1 cellular context compared by ENCODE assay signal in the genomic region with DNA sequence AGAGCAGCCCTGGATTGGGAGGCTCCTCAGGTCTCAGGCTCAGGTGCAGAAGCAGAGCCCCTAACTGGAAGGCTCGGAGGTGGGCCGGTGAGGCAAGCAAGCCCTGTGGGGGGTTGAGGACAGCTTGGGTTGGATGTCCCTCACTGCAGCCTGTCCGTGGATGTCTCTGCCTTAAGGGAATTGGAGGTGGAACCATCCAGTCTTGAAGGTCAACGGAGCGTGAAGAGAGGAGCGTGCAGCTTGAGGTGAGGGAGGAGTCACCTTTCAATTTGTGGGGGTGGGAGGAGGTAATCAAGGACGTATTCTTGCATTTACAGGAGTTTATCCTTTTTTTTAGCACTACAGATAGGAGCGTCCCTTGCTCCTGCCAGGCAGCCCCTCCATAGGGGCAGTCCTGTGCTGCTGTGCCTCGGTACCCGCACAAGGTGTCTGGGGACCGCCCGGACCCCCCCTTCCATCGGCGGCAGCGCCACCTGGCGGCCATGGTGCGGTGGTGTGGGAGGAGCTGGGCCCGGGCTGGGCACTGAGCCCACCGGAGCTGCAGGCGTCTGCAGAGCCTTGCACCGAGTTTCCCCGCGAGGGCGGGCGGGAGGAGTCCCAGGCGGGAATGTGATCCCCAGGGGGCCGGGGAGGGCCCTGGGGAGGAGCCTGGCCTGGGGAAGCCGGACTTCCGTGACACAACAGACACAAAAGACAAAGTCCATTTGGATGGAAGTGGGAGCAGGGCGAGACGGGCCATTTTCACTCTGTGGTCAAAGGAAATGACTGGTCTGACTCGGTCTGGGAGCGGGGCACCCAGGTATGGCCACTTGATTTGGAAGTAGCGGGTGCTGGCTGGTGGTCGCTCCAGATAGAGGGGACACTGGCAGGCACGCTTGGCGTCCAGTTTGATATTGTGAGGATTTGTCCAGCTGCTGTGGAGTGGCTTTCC.
TF ChIP-seq lines count a peak whose summit lies in the region.

No MANE protein-coding gene starts in this region.

TF ChIP-seq in K562, 482 proteins besides CTCF, POLR2A, EP300 and RAD21 (continues in another document):
- TF ChIP-seq POLR2G (IDR thresholded peaks at IDR 0.05; ENCODE audit: low read depth, low read length) (0 out of 2 replicates have a peak, but pooled peaks have one; percentile 14), EZH2 (IDR thresholded peaks at IDR 0.05; ENCODE audit: borderline replicate concordance, low read depth, low read length) (no peak), KDM5B (IDR thresholded peaks at IDR 0.05; ENCODE audit: insufficient replicate concordance, low read depth, low read length) (no peak), ZC3H11A (IDR thresholded peaks at IDR 0.05; ENCODE audit: low read depth, low read length) (no peak), CTBP1 (IDR thresholded peaks at IDR 0.05; ENCODE audit: borderline replicate concordance) (peak; percentile 81), RBM25 (IDR thresholded peaks at IDR 0.05; ENCODE audit: low read depth, low read length, severe bottlenecking) (no peak), KLF16 (IDR thresholded peaks at IDR 0.05) (peak; percentile 46; the same call in 1 of the 2 replicates), CEBPG (CRISPR knock-in tag; IDR thresholded peaks at IDR 0.05) (peak; percentile 5; the same call in 1 of the 2 replicates), CEBPG (tag; conservative IDR thresholded peaks at IDR 0.05 in 1 of 2, IDR thresholded peaks at IDR 0.05 in 1 of 2) (no peak), NFIC (IDR thresholded peaks at IDR 0.05) (peak; percentile 67), ZKSCAN1 (IDR thresholded peaks at IDR 0.05; ENCODE audit: low read depth, low read length) (no peak), MECOM (CRISPR knock-in tag; IDR thresholded peaks at IDR 0.05) (no peak), PURB (CRISPR knock-in tag; IDR thresholded peaks at IDR 0.05; ENCODE audit: low read depth) (no peak), ESRRA (IDR thresholded peaks at IDR 0.05; ENCODE audit: borderline replicate concordance, low read depth) (0 out of 2 replicates have a peak, but pooled peaks have one; percentile 63), MYBL2 (IDR thresholded peaks at IDR 0.05; ENCODE audit: low read depth) (no peak), MYBL2 (CRISPR knock-in tag; IDR thresholded peaks at IDR 0.05; ENCODE audit: borderline replicate concordance) (no peak), MEF2A (IDR thresholded peaks at IDR 0.05; ENCODE audit: control insufficient read depth, low read depth, low read length) (no peak), ZNF431 (CRISPR knock-in tag; IDR thresholded peaks at IDR 0.05) (no peak), DMBX1 (CRISPR knock-in tag; IDR thresholded peaks at IDR 0.05; ENCODE audit: borderline replicate concordance) (0 out of 2 replicates have a peak, but pooled peaks have one; percentile 31), CBX2 (IDR thresholded peaks at IDR 0.05; ENCODE audit: insufficient read depth, low read length, poor library complexity, severe bottlenecking) (no peak), ETV6 (IDR thresholded peaks at IDR 0.05; ENCODE audit: borderline replicate concordance in 1 of 2, low read depth in 2 of 2, low read length in 1 of 2) (no peak), ETV6 (CRISPR knock-in tag; IDR thresholded peaks at IDR 0.05; ENCODE audit: borderline replicate concordance) (no peak), RFX1 (IDR thresholded peaks at IDR 0.05) (no peak), ATF1 (CRISPR knock-in tag; IDR thresholded peaks at IDR 0.05) (no peak), ATF1 (tag; IDR thresholded peaks at IDR 0.05) (0 out of 2 replicates have a peak, but pooled peaks have one; percentile 33), POLR2AphosphoS2 (IDR thresholded peaks at IDR 0.05; ENCODE audit: low read length) (no peak), ZNF384 (IDR thresholded peaks at IDR 0.05; ENCODE audit: low read depth, low read length) (no peak)
- TF ChIP-seq, protein P1, sequence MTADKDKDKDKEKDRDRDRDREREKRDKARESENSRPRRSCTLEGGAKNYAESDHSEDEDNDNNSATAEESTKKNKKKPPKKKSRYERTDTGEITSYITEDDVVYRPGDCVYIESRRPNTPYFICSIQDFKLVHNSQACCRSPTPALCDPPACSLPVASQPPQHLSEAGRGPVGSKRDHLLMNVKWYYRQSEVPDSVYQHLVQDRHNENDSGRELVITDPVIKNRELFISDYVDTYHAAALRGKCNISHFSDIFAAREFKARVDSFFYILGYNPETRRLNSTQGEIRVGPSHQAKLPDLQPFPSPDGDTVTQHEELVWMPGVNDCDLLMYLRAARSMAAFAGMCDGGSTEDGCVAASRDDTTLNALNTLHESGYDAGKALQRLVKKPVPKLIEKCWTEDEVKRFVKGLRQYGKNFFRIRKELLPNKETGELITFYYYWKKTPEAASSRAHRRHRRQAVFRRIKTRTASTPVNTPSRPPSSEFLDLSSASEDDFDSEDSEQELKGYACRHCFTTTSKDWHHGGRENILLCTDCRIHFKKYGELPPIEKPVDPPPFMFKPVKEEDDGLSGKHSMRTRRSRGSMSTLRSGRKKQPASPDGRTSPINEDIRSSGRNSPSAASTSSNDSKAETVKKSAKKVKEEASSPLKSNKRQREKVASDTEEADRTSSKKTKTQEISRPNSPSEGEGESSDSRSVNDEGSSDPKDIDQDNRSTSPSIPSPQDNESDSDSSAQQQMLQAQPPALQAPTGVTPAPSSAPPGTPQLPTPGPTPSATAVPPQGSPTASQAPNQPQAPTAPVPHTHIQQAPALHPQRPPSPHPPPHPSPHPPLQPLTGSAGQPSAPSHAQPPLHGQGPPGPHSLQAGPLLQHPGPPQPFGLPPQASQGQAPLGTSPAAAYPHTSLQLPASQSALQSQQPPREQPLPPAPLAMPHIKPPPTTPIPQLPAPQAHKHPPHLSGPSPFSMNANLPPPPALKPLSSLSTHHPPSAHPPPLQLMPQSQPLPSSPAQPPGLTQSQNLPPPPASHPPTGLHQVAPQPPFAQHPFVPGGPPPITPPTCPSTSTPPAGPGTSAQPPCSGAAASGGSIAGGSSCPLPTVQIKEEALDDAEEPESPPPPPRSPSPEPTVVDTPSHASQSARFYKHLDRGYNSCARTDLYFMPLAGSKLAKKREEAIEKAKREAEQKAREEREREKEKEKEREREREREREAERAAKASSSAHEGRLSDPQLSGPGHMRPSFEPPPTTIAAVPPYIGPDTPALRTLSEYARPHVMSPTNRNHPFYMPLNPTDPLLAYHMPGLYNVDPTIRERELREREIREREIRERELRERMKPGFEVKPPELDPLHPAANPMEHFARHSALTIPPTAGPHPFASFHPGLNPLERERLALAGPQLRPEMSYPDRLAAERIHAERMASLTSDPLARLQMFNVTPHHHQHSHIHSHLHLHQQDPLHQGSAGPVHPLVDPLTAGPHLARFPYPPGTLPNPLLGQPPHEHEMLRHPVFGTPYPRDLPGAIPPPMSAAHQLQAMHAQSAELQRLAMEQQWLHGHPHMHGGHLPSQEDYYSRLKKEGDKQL (CRISPR knock-in tag; IDR thresholded peaks at IDR 0.05; ENCODE audit: borderline replicate concordance), result no peak
- TF ChIP-seq, protein P2, sequence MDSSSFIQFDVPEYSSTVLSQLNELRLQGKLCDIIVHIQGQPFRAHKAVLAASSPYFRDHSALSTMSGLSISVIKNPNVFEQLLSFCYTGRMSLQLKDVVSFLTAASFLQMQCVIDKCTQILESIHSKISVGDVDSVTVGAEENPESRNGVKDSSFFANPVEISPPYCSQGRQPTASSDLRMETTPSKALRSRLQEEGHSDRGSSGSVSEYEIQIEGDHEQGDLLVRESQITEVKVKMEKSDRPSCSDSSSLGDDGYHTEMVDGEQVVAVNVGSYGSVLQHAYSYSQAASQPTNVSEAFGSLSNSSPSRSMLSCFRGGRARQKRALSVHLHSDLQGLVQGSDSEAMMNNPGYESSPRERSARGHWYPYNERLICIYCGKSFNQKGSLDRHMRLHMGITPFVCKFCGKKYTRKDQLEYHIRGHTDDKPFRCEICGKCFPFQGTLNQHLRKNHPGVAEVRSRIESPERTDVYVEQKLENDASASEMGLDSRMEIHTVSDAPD (CRISPR knock-in tag; IDR thresholded peaks at IDR 0.05), result no peak
- TF ChIP-seq, protein P3, sequence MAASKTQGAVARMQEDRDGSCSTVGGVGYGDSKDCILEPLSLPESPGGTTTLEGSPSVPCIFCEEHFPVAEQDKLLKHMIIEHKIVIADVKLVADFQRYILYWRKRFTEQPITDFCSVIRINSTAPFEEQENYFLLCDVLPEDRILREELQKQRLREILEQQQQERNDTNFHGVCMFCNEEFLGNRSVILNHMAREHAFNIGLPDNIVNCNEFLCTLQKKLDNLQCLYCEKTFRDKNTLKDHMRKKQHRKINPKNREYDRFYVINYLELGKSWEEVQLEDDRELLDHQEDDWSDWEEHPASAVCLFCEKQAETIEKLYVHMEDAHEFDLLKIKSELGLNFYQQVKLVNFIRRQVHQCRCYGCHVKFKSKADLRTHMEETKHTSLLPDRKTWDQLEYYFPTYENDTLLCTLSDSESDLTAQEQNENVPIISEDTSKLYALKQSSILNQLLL (CRISPR knock-in tag; IDR thresholded peaks at IDR 0.05; ENCODE audit: borderline replicate concordance), result no peak
- TF ChIP-seq, protein P4, sequence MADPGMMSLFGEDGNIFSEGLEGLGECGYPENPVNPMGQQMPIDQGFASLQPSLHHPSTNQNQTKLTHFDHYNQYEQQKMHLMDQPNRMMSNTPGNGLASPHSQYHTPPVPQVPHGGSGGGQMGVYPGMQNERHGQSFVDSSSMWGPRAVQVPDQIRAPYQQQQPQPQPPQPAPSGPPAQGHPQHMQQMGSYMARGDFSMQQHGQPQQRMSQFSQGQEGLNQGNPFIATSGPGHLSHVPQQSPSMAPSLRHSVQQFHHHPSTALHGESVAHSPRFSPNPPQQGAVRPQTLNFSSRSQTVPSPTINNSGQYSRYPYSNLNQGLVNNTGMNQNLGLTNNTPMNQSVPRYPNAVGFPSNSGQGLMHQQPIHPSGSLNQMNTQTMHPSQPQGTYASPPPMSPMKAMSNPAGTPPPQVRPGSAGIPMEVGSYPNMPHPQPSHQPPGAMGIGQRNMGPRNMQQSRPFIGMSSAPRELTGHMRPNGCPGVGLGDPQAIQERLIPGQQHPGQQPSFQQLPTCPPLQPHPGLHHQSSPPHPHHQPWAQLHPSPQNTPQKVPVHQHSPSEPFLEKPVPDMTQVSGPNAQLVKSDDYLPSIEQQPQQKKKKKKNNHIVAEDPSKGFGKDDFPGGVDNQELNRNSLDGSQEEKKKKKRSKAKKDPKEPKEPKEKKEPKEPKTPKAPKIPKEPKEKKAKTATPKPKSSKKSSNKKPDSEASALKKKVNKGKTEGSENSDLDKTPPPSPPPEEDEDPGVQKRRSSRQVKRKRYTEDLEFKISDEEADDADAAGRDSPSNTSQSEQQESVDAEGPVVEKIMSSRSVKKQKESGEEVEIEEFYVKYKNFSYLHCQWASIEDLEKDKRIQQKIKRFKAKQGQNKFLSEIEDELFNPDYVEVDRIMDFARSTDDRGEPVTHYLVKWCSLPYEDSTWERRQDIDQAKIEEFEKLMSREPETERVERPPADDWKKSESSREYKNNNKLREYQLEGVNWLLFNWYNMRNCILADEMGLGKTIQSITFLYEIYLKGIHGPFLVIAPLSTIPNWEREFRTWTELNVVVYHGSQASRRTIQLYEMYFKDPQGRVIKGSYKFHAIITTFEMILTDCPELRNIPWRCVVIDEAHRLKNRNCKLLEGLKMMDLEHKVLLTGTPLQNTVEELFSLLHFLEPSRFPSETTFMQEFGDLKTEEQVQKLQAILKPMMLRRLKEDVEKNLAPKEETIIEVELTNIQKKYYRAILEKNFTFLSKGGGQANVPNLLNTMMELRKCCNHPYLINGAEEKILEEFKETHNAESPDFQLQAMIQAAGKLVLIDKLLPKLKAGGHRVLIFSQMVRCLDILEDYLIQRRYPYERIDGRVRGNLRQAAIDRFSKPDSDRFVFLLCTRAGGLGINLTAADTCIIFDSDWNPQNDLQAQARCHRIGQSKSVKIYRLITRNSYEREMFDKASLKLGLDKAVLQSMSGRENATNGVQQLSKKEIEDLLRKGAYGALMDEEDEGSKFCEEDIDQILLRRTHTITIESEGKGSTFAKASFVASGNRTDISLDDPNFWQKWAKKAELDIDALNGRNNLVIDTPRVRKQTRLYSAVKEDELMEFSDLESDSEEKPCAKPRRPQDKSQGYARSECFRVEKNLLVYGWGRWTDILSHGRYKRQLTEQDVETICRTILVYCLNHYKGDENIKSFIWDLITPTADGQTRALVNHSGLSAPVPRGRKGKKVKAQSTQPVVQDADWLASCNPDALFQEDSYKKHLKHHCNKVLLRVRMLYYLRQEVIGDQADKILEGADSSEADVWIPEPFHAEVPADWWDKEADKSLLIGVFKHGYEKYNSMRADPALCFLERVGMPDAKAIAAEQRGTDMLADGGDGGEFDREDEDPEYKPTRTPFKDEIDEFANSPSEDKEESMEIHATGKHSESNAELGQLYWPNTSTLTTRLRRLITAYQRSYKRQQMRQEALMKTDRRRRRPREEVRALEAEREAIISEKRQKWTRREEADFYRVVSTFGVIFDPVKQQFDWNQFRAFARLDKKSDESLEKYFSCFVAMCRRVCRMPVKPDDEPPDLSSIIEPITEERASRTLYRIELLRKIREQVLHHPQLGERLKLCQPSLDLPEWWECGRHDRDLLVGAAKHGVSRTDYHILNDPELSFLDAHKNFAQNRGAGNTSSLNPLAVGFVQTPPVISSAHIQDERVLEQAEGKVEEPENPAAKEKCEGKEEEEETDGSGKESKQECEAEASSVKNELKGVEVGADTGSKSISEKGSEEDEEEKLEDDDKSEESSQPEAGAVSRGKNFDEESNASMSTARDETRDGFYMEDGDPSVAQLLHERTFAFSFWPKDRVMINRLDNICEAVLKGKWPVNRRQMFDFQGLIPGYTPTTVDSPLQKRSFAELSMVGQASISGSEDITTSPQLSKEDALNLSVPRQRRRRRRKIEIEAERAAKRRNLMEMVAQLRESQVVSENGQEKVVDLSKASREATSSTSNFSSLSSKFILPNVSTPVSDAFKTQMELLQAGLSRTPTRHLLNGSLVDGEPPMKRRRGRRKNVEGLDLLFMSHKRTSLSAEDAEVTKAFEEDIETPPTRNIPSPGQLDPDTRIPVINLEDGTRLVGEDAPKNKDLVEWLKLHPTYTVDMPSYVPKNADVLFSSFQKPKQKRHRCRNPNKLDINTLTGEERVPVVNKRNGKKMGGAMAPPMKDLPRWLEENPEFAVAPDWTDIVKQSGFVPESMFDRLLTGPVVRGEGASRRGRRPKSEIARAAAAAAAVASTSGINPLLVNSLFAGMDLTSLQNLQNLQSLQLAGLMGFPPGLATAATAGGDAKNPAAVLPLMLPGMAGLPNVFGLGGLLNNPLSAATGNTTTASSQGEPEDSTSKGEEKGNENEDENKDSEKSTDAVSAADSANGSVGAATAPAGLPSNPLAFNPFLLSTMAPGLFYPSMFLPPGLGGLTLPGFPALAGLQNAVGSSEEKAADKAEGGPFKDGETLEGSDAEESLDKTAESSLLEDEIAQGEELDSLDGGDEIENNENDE (IDR thresholded peaks at IDR 0.05; ENCODE audit: low read depth, low read length), result no peak
- TF ChIP-seq, protein P5, sequence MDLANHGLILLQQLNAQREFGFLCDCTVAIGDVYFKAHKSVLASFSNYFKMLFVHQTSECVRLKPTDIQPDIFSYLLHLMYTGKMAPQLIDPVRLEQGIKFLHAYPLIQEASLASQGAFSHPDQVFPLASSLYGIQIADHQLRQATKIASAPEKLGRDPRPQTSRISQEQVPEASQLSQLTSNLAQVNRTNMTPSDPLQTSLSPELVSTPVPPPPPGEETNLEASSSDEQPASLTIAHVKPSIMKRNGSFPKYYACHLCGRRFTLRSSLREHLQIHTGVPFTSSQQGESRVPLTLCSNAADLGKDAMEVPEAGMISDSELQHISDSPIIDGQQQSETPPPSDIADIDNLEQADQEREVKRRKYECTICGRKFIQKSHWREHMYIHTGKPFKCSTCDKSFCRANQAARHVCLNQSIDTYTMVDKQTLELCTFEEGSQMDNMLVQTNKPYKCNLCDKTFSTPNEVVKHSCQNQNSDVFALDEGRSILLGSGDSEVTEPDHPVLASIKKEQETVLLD (IDR thresholded peaks at IDR 0.05), result no peak
